1 cellular context compared by ENCODE assay signal in genomic region chr11:46414466-46414796, GRCh38.
TF ChIP-seq lines count a peak whose summit lies in the region.

No MANE protein-coding gene starts in this region.

TF ChIP-seq in A549, 52 proteins besides CTCF, POLR2A, EP300 and RAD21 (continued from another document):
- TF ChIP-seq USF2 (IDR thresholded peaks at IDR 0.05) = no peak
- TF ChIP-seq RARB (CRISPR knock-in tag; IDR thresholded peaks at IDR 0.05) = no peak
- no peak for TF ChIP-seq JUN (IDR thresholded peaks at IDR 0.05)
- TF ChIP-seq MAFK (IDR thresholded peaks at IDR 0.05; ENCODE audit: partially characterized antibody) = no peak
- no peak for TF ChIP-seq GATA3 (IDR thresholded peaks at IDR 0.05; ENCODE audit: borderline replicate concordance)
- TF ChIP-seq ZSCAN20 (CRISPR knock-in tag; IDR thresholded peaks at IDR 0.05) = no peak
TF ChIP-seq in A549: peak in this region for 0.
